Comparison of ENCODE assay signal across 21 cellular contexts in the genomic region with DNA sequence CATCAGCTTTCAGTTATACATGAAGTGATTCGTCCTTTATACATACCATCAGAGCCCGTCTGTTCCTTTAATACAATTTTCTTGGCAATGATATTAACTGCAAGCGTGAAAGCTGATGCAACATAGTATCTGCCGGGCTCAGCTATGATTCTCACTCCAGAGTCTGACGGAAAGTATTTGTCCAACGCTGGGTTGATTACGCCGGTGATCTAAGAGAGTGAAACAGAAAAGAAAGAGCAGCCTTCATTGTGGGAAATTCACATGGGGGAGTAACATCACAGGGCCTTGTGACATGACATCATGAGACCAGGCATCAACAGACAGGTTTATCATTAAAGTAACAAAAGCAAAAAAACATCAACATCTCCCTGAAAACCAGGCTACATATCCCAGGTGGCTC. TPM values are rescaled to one million over a fixed set of nuclear protein-coding genes. Genes with fewer than 3 reads are reported as not detected.
DNase-seq lines count a peak whose midpoint lies in the region; ATAC-seq and TF ChIP-seq lines count a peak whose summit lies in the region.
"Had no signal": no experiment of that assay in that cellular context is flagged by ENCODE, and none has a peak within 500 bp of the region (broad histone marks: within the 10 kb centered on the region; RNA-seq: fewer than 3 reads in every experiment).

No MANE protein-coding gene starts in this region.

- no peaks in the 10 kb centered on the region for H3K9me3 ChIP-seq in A673 (ENCODE audit: low read depth, low read length, poor library complexity, severe bottlenecking)
- no peaks in the 10 kb centered on the region for H3K9me3 ChIP-seq in SK-N-MC (ENCODE audit: low read depth, low read length)
- H3K9me3 ChIP-seq: A549 had no signal

- ATAC-seq in GM21786 (IDR thresholded peaks at IDR 0.05; ENCODE audit: unreplicated experiment): no peak
- ATAC-seq: A549, GM12878, HCT116, Panc1 had no signal

- no peak for TF ChIP-seq CTCF in A673 (conservative IDR thresholded peaks at IDR 0.05; ENCODE audit: low read depth, low read length)

- no peak overlapping the region for H3K4me3 Mint-ChIP-seq in activated CD4-positive, alpha-beta memory T cell treated with anti-CD3 and anti-CD28 coated beads for 36 hours
- H3K4me3 Mint-ChIP-seq in activated CD4-positive, alpha-beta memory T cell treated with anti-CD3 and anti-CD28 coated beads, Interleukin-2, amount 10 ng/mL, durations not matched to agents 7 days and 5 days: no peak overlapping the region
- H3K4me3 Mint-ChIP-seq: CD14-positive monocyte had no signal

- H3K9ac ChIP-seq in SK-N-MC (ENCODE audit: insufficient read length): no peak overlapping the region

- H3K27me3 Mint-ChIP-seq in activated CD4-positive, alpha-beta memory T cell treated with anti-CD3 and anti-CD28 coated beads for 36 hours: no peaks in the 10 kb centered on the region
- no peaks in the 10 kb centered on the region for H3K27me3 Mint-ChIP-seq in activated CD4-positive, alpha-beta memory T cell treated with anti-CD3 and anti-CD28 coated beads, Interleukin-2, amount 10 ng/mL, durations not matched to agents 7 days and 5 days

- POLR2A ChIA-PET in activated CD4-positive, alpha-beta memory T cell treated with anti-CD3 and anti-CD28 coated beads for 36 hours (lab: Charles Lee): no interaction called here
- POLR2A ChIA-PET in activated CD4-positive, alpha-beta memory T cell treated with anti-CD3 and anti-CD28 coated beads, Interleukin-2, amount 10 ng/mL, durations not matched to agents 7 days and 5 days (lab: Charles Lee): interaction anchor here (1.5 kb wide), 1 partner anchor 316 kb away, joined by 3 read pairs; no protein-coding TSS in a partner anchor
- POLR2A ChIA-PET in A673 (lab: Charles Lee; ENCODE audit: low non-redundant PET): no interaction called here

- H3K4me3 ChIP-seq in A673 (ENCODE audit: low read depth, low read length, poor library complexity, severe bottlenecking) (no peak overlapping the region), SK-N-MC (no peak overlapping the region)
- H3K4me3 ChIP-seq: A549, GM12878 had no signal

- H3K27me3 ChIP-seq in A673 (replicated peaks; ENCODE audit: insufficient read depth, low read depth, low read length, poor library complexity): no peaks in the 10 kb centered on the region

- H3K9me3 Mint-ChIP-seq in activated CD4-positive, alpha-beta memory T cell treated with anti-CD3 and anti-CD28 coated beads for 36 hours: no peaks in the 10 kb centered on the region
- H3K9me3 Mint-ChIP-seq in activated CD4-positive, alpha-beta memory T cell treated with anti-CD3 and anti-CD28 coated beads, Interleukin-2, amount 10 ng/mL, durations not matched to agents 7 days and 5 days: no peaks in the 10 kb centered on the region
- H3K9me3 Mint-ChIP-seq: CD14-positive monocyte had no signal

- peaks cover 53% of the 10 kb centered on the region for H3K36me3 Mint-ChIP-seq in activated CD4-positive, alpha-beta memory T cell treated with anti-CD3 and anti-CD28 coated beads for 36 hours
- H3K36me3 Mint-ChIP-seq in activated CD4-positive, alpha-beta memory T cell treated with anti-CD3 and anti-CD28 coated beads, Interleukin-2, amount 10 ng/mL, durations not matched to agents 7 days and 5 days (ENCODE audit: low read depth): peaks cover 57% of the 10 kb centered on the region

- intact Hi-C loops in activated CD4-positive, alpha-beta memory T cell treated with anti-CD3 and anti-CD28 coated beads for 36 hours (cut with micrococcal nuclease): loop anchor here (10.0 kb wide), 1 partner anchor 657 kb away; no protein-coding TSS in a partner anchor
- intact Hi-C loops in A673 (cut with micrococcal nuclease; ENCODE audit: unreplicated experiment): no loop called here

- CTCF ChIA-PET in activated CD4-positive, alpha-beta memory T cell treated with anti-CD3 and anti-CD28 coated beads for 36 hours (lab: Charles Lee): interaction anchor here (1.0 kb wide), 1 partner anchor 318 kb away, joined by 3 read pairs; no protein-coding TSS in a partner anchor
- CTCF ChIA-PET in activated CD4-positive, alpha-beta memory T cell treated with anti-CD3 and anti-CD28 coated beads, Interleukin-2, amount 10 ng/mL, durations not matched to agents 7 days and 5 days (lab: Charles Lee): no interaction called here
- CTCF ChIA-PET in A673 (lab: Charles Lee): no interaction called here

- peak; percentile 51 for DNase-seq in activated CD4-positive, alpha-beta memory T cell treated with anti-CD3 and anti-CD28 coated beads for 36 hours
- DNase-seq in activated CD4-positive, alpha-beta memory T cell treated with anti-CD3 and anti-CD28 coated beads, Interleukin-2, amount 10 ng/mL, durations not matched to agents 7 days and 5 days: no peak
- DNase-seq in A673 (ENCODE audit: low spot score) (no peak), SK-N-MC (ENCODE audit: low read depth, low spot score) (no peak), amniotic epithelial cell (ENCODE audit: low read depth) (peak; percentile 14), putamen (ENCODE audit: low spot score) (no peak), GDM1 (lab: John Stamatoyannopoulos, UW) (no peak)
- DNase-seq: COR-L47, DMS53, IMR-90, MV-4-11, NCI-H1417 treated with DMSO at 0.1 percent for 48 hours, NCI-H2029, NCI-H2171 treated with DMSO at 0.1 percent for 48 hours, NCI-H510A treated with DMSO at 0.1 percent for 48 hours had no signal

- H3K27ac Mint-ChIP-seq in activated CD4-positive, alpha-beta memory T cell treated with anti-CD3 and anti-CD28 coated beads for 36 hours: peak overlapping the region; percentile 85
- H3K27ac Mint-ChIP-seq in activated CD4-positive, alpha-beta memory T cell treated with anti-CD3 and anti-CD28 coated beads, Interleukin-2, amount 10 ng/mL, durations not matched to agents 7 days and 5 days: no peak overlapping the region
- H3K27ac Mint-ChIP-seq: CD14-positive monocyte had no signal

- H3K36me3 ChIP-seq in A673 (ENCODE audit: insufficient read depth, low read length, poor library complexity, severe bottlenecking): peaks cover 67% of the 10 kb centered on the region
- peaks cover 69% of the 10 kb centered on the region for H3K36me3 ChIP-seq in SK-N-MC (ENCODE audit: insufficient read depth, low read length)

- peaks cover 5% of the 10 kb centered on the region for H3K4me1 ChIP-seq in A673 (ENCODE audit: insufficient read depth, low read length, poor library complexity, severe bottlenecking)

- H3K4me1 Mint-ChIP-seq in activated CD4-positive, alpha-beta memory T cell treated with anti-CD3 and anti-CD28 coated beads for 36 hours (ENCODE audit: low read depth): peaks cover 48% of the 10 kb centered on the region
- peaks cover 38% of the 10 kb centered on the region for H3K4me1 Mint-ChIP-seq in activated CD4-positive, alpha-beta memory T cell treated with anti-CD3 and anti-CD28 coated beads, Interleukin-2, amount 10 ng/mL, durations not matched to agents 7 days and 5 days

- peak overlapping the region; percentile 8 for H3K27ac ChIP-seq in A673 (ENCODE audit: low read depth, low read length, poor library complexity, severe bottlenecking)
- H3K27ac ChIP-seq in SK-N-MC: peak overlapping the region; percentile 38; the same call in 1 of the 2 replicates
- H3K27ac ChIP-seq: A549 had no signal

- BruUV-seq in A673 (replicated peaks; lab: Mats Ljungman, UMichigan): no TSS peak

RNA-seq across cellular contexts. Expression of a gene that starts 6.2 kb away (rescaled TPM):
- 100 to 1,000 TPM; 138 to 142 TPM for total RNA-seq in activated CD4-positive, alpha-beta memory T cell treated with anti-CD3 and anti-CD28 coated beads for 36 hours
- 10 to 100 TPM; 48.1 to 54.9 TPM for total RNA-seq in activated CD4-positive, alpha-beta memory T cell treated with anti-CD3 and anti-CD28 coated beads, Interleukin-2, amount 10 ng/mL, durations not matched to agents 7 days and 5 days
- total RNA-seq in A673 (2021): 221 and 269 TPM in 2 replicates

Comparison
In these comparisons a context has a peak if more than half of its experiments do, and no peak if none do; other contexts are left out.
1. DNase-seq: peak in activated CD4-positive, alpha-beta memory T cell treated with anti-CD3 and anti-CD28 coated beads for 36 hours (single experiment) and amniotic epithelial cell (single experiment); none in activated CD4-positive, alpha-beta memory T cell treated with anti-CD3 and anti-CD28 coated beads, Interleukin-2, amount 10 ng/mL, durations not matched to agents 7 days and 5 days (single experiment), A673 (single experiment), SK-N-MC (single experiment), putamen (single experiment) and GDM1 (single experiment).